Comparison of ENCODE assay signal across 32 cellular contexts in genomic region chr12:81712536-81712935, GRCh38. TPM values are rescaled to one million over a fixed set of nuclear protein-coding genes. Genes with fewer than 3 reads are reported as not detected.
"Had no signal": no experiment of that assay in that cellular context is flagged by ENCODE, and none has a peak within 500 bp of the region (broad histone marks: within the 10 kb centered on the region; RNA-seq: fewer than 3 reads in every experiment).

No MANE protein-coding gene starts in this region.

- H3K9me3 Mint-ChIP-seq: dendritic cell treated with granulocyte-macrophage colony-stimulating factor and Interleukin-4, amounts not matched to agents 40 ng/mL and 50 ng/mL, for 4 days; endodermal cell; mesothelial cell of epicardium had no signal

- H3K4me1 ChIP-seq: colonic mucosa, esophagus squamous epithelium, gastrocnemius medialis, heart right ventricle, left lung, lower lobe of right lung had no signal

- H3K27me3 ChIP-seq: colonic mucosa, esophagus squamous epithelium, gastrocnemius medialis, heart right ventricle, left lung had no signal

- H3K36me3 ChIP-seq: colonic mucosa, esophagus squamous epithelium, gastrocnemius medialis, heart right ventricle, left lung, lower lobe of right lung had no signal

- H3K4me1 Mint-ChIP-seq: endodermal cell, mesothelial cell of epicardium, naive B cell had no signal

- H3K9me3 ChIP-seq: colonic mucosa, esophagus squamous epithelium, gastrocnemius medialis, heart right ventricle, left lung, lower lobe of right lung, mucosa of descending colon had no signal

- H3K36me3 Mint-ChIP-seq: mesothelial cell of epicardium, naive B cell had no signal

- FAIRE-seq: endometrium, islet of Langerhans, keratinocyte had no signal

- DNase-seq: colonic mucosa; cortex of kidney; effector CD8-positive, alpha-beta T cell; effector memory CD8-positive, alpha-beta T cell; endodermal cell; erythroblast; esophagus squamous epithelium; foreskin fibroblast; foreskin melanocyte; gastrocnemius medialis; glutamatergic neuron; heart right ventricle; hippocampal formation; left cardiac atrium; left lung; left ventricle myocardium superior; lower lobe of right lung; mesenchymal stem cell; mucosa of descending colon; naive B cell had no signal

- H3K27ac Mint-ChIP-seq: dendritic cell treated with granulocyte-macrophage colony-stimulating factor and Interleukin-4, amounts not matched to agents 40 ng/mL and 50 ng/mL, for 4 days; effector memory CD8-positive, alpha-beta T cell; endodermal cell; mesothelial cell of epicardium; naive B cell had no signal

- H3K27ac ChIP-seq: colonic mucosa, epithelial cell of prostate, esophagus squamous epithelium, gastrocnemius medialis, heart right ventricle, left lung, lower lobe of right lung had no signal

- H3K4me3 Mint-ChIP-seq: dendritic cell treated with granulocyte-macrophage colony-stimulating factor and Interleukin-4, amounts not matched to agents 40 ng/mL and 50 ng/mL, for 4 days; effector memory CD8-positive, alpha-beta T cell; endodermal cell; mesothelial cell of epicardium; naive B cell had no signal

- H3K4me3 ChIP-seq: colonic mucosa, esophagus squamous epithelium, gastrocnemius medialis, heart right ventricle, left lung, lower lobe of right lung, mucosa of descending colon had no signal

- H3K27me3 Mint-ChIP-seq: dendritic cell treated with granulocyte-macrophage colony-stimulating factor and Interleukin-4, amounts not matched to agents 40 ng/mL and 50 ng/mL, for 4 days; effector memory CD8-positive, alpha-beta T cell; naive B cell had no signal

RNA-seq across cellular contexts. Expression of gene PPFIA2, which starts 46.6 kb away (rescaled TPM):
- total RNA-seq: dermis microvascular lymphatic vessel endothelial cell, esophagus mucosa, glomerular endothelial cell, kidney epithelial cell, lung microvascular endothelial cell, myocyte had no signal
